3 cellular contexts compared by ENCODE assay signal in the genomic region with DNA sequence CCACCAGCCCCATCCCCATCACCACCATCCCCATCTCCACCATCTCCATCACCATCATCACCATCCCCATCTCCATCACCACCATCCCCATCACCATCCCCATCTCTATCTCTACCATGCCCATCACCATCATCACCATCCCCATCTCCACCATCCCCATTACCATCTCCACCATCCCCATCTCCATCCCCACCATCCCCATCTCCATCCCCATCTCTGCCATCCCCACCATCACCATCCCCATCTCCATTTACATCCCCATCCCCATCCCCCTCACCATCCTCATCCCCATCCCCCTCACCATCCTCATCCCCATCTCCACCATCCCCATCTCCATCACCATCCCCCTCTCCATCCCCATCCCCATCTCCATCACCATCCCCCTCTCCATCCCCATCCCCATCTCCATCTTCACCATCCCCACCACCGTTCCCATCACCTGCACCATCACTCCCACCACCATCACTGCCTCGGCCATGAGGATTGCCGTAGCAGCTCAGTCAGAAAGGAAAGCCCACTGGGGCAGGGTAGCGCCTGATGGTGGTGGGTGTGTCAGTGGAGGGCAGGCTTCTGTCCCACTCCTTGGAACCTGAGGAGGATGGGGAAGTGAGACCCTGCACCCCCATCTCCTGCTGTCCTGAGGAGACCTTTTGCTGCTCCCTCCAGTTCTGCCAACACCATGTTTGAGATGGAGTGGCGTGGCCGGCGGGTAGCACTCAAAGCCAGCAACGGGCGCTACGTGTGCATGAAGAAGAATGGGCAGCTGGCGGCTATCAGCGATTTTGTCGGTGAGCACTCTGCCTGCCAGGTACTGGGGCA.
TF ChIP-seq lines count a peak whose summit lies in the region.

No MANE protein-coding gene starts in this region.

TF ChIP-seq in HEK293, 187 proteins besides CTCF, POLR2A, EP300 and RAD21:
- TF ChIP-seq, protein P1, sequence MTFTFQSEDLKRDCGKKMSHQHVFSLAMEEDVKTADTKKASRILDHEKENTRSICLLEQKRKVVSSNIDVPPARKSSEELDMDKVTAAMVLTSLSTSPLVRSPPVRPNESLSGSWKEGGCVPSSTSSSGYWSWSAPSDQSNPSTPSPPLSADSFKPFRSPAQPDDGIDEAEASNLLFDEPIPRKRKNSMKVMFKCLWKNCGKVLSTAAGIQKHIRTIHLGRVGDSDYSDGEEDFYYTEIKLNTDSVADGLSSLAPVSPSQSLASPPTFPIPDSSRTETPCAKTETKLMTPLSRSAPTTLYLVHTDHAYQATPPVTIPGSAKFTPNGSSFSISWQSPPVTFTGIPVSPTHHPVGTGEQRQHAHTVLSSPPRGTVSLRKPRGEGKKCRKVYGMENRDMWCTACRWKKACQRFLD (tag by site-specific recombination; IDR thresholded peaks at IDR 0.05): no peak
- TF ChIP-seq ZNF777 (tag by site-specific recombination; IDR thresholded peaks at IDR 0.05; ENCODE audit: borderline replicate concordance) (no peak), ZNF341 (tag by site-specific recombination; IDR thresholded peaks at IDR 0.05; ENCODE audit: low read depth) (no peak), MZF1 (tag by site-specific recombination; IDR thresholded peaks at IDR 0.05; ENCODE audit: borderline replicate concordance) (peak; percentile 84; the same call in 1 of the 2 replicates)
- TF ChIP-seq, protein P2, sequence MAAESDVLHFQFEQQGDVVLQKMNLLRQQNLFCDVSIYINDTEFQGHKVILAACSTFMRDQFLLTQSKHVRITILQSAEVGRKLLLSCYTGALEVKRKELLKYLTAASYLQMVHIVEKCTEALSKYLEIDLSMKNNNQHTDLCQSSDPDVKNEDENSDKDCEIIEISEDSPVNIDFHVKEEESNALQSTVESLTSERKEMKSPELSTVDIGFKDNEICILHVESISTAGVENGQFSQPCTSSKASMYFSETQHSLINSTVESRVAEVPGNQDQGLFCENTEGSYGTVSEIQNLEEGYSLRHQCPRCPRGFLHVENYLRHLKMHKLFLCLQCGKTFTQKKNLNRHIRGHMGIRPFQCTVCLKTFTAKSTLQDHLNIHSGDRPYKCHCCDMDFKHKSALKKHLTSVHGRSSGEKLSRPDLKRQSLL (tag by site-specific recombination; IDR thresholded peaks at IDR 0.05): peak; percentile 78; the same call in 1 of the 2 replicates

TF ChIP-seq in K562, 482 proteins besides CTCF, POLR2A, EP300 and RAD21 (continues in another document):
- TF ChIP-seq RBM22 (IDR thresholded peaks at IDR 0.05; ENCODE audit: low read depth, low read length, poor library complexity, severe bottlenecking) (peak; percentile 24), KDM1A (IDR thresholded peaks at IDR 0.05) (peak; percentile 83 to 84), SIN3A (IDR thresholded peaks at IDR 0.05; ENCODE audit: borderline replicate concordance in 2 of 2, control insufficient read depth in 1 of 2, low read depth in 2 of 2, low read length in 2 of 2) (no peak), PML (IDR thresholded peaks at IDR 0.05; ENCODE audit: low read length) (no peak), DNMT1 (IDR thresholded peaks at IDR 0.05) (no peak), ZEB2 (IDR thresholded peaks at IDR 0.05) (no peak), ZC3H4 (CRISPR knock-in tag; IDR thresholded peaks at IDR 0.05; ENCODE audit: borderline replicate concordance) (no peak), PCBP2 (IDR thresholded peaks at IDR 0.05; ENCODE audit: low read depth, low read length, poor library complexity, severe bottlenecking) (no peak), SIX5 (IDR thresholded peaks at IDR 0.05; ENCODE audit: borderline replicate concordance in 1 of 2, insufficient read depth in 1 of 2, low read depth in 1 of 2, low read length in 2 of 2) (no peak), POLR2G (IDR thresholded peaks at IDR 0.05; ENCODE audit: low read depth, low read length) (peak; percentile 36; the same call in 1 of the 2 replicates), TAF15 (IDR thresholded peaks at IDR 0.05; ENCODE audit: low read depth, low read length) (no peak), HNRNPK (IDR thresholded peaks at IDR 0.05; ENCODE audit: low read depth, low read length, poor library complexity, severe bottlenecking) (peak; percentile 54), NFIC (IDR thresholded peaks at IDR 0.05) (no peak), MED1 (CRISPR knock-in tag; IDR thresholded peaks at IDR 0.05; ENCODE audit: borderline replicate concordance) (no peak), HDAC1 (IDR thresholded peaks at IDR 0.05) (peak in 1 of 2 experiments; percentile 48; a peak in 1 of 4 replicates), POLR3G (IDR thresholded peaks at IDR 0.05; ENCODE audit: extremely low read depth, insufficient read length, insufficient replicate concordance) (no peak), MTF1 (CRISPR knock-in tag; IDR thresholded peaks at IDR 0.05; ENCODE audit: borderline replicate concordance) (no peak), RCOR1 (IDR thresholded peaks at IDR 0.05; ENCODE audit: borderline replicate concordance in 1 of 2, low read depth in 2 of 2, low read length in 2 of 2) (peak; percentile 13 to 39; a peak in 2 of 4 replicates), SLC30A9 (CRISPR knock-in tag; IDR thresholded peaks at IDR 0.05) (no peak), NFIX (CRISPR knock-in tag; IDR thresholded peaks at IDR 0.05; ENCODE audit: low read depth) (no peak), ZNF77 (CRISPR knock-in tag; IDR thresholded peaks at IDR 0.05) (no peak), SUPT5H (IDR thresholded peaks at IDR 0.05) (peak; percentile 59), GABPB2 (CRISPR knock-in tag; conservative IDR thresholded peaks at IDR 0.05) (no peak), POU5F1 (IDR thresholded peaks at IDR 0.05; ENCODE audit: borderline replicate concordance, low read depth, low read length, partially characterized antibody) (no peak), ILF3 (IDR thresholded peaks at IDR 0.05; ENCODE audit: borderline replicate concordance) (no peak), HNRNPL (IDR thresholded peaks at IDR 0.05; ENCODE audit: low read depth, low read length) (no peak)
- TF ChIP-seq, protein P3, sequence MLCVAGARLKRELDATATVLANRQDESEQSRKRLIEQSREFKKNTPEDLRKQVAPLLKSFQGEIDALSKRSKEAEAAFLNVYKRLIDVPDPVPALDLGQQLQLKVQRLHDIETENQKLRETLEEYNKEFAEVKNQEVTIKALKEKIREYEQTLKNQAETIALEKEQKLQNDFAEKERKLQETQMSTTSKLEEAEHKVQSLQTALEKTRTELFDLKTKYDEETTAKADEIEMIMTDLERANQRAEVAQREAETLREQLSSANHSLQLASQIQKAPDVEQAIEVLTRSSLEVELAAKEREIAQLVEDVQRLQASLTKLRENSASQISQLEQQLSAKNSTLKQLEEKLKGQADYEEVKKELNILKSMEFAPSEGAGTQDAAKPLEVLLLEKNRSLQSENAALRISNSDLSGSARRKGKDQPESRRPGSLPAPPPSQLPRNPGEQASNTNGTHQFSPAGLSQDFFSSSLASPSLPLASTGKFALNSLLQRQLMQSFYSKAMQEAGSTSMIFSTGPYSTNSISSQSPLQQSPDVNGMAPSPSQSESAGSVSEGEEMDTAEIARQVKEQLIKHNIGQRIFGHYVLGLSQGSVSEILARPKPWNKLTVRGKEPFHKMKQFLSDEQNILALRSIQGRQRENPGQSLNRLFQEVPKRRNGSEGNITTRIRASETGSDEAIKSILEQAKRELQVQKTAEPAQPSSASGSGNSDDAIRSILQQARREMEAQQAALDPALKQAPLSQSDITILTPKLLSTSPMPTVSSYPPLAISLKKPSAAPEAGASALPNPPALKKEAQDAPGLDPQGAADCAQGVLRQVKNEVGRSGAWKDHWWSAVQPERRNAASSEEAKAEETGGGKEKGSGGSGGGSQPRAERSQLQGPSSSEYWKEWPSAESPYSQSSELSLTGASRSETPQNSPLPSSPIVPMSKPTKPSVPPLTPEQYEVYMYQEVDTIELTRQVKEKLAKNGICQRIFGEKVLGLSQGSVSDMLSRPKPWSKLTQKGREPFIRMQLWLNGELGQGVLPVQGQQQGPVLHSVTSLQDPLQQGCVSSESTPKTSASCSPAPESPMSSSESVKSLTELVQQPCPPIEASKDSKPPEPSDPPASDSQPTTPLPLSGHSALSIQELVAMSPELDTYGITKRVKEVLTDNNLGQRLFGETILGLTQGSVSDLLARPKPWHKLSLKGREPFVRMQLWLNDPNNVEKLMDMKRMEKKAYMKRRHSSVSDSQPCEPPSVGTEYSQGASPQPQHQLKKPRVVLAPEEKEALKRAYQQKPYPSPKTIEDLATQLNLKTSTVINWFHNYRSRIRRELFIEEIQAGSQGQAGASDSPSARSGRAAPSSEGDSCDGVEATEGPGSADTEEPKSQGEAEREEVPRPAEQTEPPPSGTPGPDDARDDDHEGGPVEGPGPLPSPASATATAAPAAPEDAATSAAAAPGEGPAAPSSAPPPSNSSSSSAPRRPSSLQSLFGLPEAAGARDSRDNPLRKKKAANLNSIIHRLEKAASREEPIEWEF (CRISPR knock-in tag; IDR thresholded peaks at IDR 0.05): no peak

TF ChIP-seq in GM12891, 5 proteins besides CTCF, POLR2A, EP300 and RAD21:
- TF ChIP-seq POLR2AphosphoS5 (IDR thresholded peaks at IDR 0.05; ENCODE audit: low read depth, low read length) (no peak), TAF1 (IDR thresholded peaks at IDR 0.05; ENCODE audit: low read depth, low read length) (no peak), SPI1 (IDR thresholded peaks at IDR 0.05; ENCODE audit: low read depth, low read length) (no peak), PAX5 (IDR thresholded peaks at IDR 0.05; ENCODE audit: insufficient read depth, low read length, severe bottlenecking) (no peak), POU2F2 (IDR thresholded peaks at IDR 0.05; ENCODE audit: low read depth, low read length) (no peak)
